Comparison of ENCODE assay signal across 8 cellular contexts in genomic region chr14:88824314-88825077, GRCh38. TPM values are rescaled to one million over a fixed set of nuclear protein-coding genes. Genes with fewer than 3 reads are reported as not detected.
DNase-seq lines count a peak whose midpoint lies in the region; ATAC-seq, FAIRE-seq and TF ChIP-seq lines count a peak whose summit lies in the region.

Gene TTC8, plus strand, starts transcription at chr14:88824651. Its CDS starts 57 bp downstream, at chr14:88824708.

- H3K9me3 ChIP-seq in astrocyte (ENCODE audit: insufficient read depth, low read depth, low read length) (no peaks in the 10 kb centered on the region), right cardiac atrium (ENCODE audit: control insufficient read depth, low read length) (no peaks in the 10 kb centered on the region), psoas muscle (no peaks in the 10 kb centered on the region)

- ATAC-seq in GM18502 (IDR thresholded peaks at IDR 0.05; ENCODE audit: poor library complexity, unreplicated experiment): peak; percentile 99
- ATAC-seq in HG02943 (IDR thresholded peaks at IDR 0.05; ENCODE audit: low read depth, unreplicated experiment): peak; percentile 99
- ATAC-seq in right cardiac atrium: peak; percentile 100
- peak; percentile 92 to 100 (median 99) for ATAC-seq in psoas muscle

- H3K27me3 ChIP-seq in astrocyte (ENCODE audit: insufficient read depth, low read length) (no peaks in the 10 kb centered on the region), right cardiac atrium (ENCODE audit: control insufficient read depth, insufficient read depth) (no peaks in the 10 kb centered on the region), psoas muscle (ENCODE audit: insufficient read depth in 3 of 3, low read length in 2 of 3) (no peaks in the 10 kb centered on the region)

- DNase-seq in NCI-H187 treated with DMSO at 0.1 percent for 48 hours (lab: John Stamatoyannopoulos, UW): peak; percentile 69
- peak; percentile 78 for DNase-seq in T-helper 2 cell treated with Interferon-gamma antibody and Interleukin-4, amounts not matched to agents 5 μg/mL and 100 μg/mL, for 36 hours (ENCODE audit: low spot score)
- peak; percentile 81 for DNase-seq in astrocyte (ENCODE audit: low read depth)
- DNase-seq in right cardiac atrium: peak; percentile 91 to 94 (median 94)
- peak; percentile 87 to 92 for DNase-seq in psoas muscle

- H3K4me1 ChIP-seq in astrocyte (ENCODE audit: insufficient read depth, low read length) (peaks cover 7% of the 10 kb centered on the region), right cardiac atrium (ENCODE audit: control insufficient read depth, insufficient read depth, low read length) (no peaks in the 10 kb centered on the region), psoas muscle (no peaks in the 10 kb centered on the region), urinary bladder (ENCODE audit: insufficient read depth) (no peaks in the 10 kb centered on the region)

- no peaks in the 10 kb centered on the region for H3K9me3 Mint-ChIP-seq in T-helper 2 cell treated with Interferon-gamma antibody and Interleukin-4, amounts not matched to agents 5 μg/mL and 100 μg/mL, for 36 hours
- no peaks in the 10 kb centered on the region for H3K9me3 Mint-ChIP-seq in astrocyte (ENCODE audit: unreplicated experiment)

- H3K4me3 ChIP-seq in astrocyte (ENCODE audit: insufficient read depth, low read depth, low read length) (peak within 1 kb of the TSS; percentile 75), right cardiac atrium (ENCODE audit: low read length) (peak within 1 kb of the TSS; percentile 44), psoas muscle (peak within 1 kb of the TSS; percentile 70), urinary bladder (ENCODE audit: low read depth, low read length) (peak within 1 kb of the TSS; percentile 71)

- peak within 1 kb of the TSS; percentile 88 for H3K9ac ChIP-seq in astrocyte (ENCODE audit: low read length)

- peak within 1 kb of the TSS; percentile 88 for H3K4me3 Mint-ChIP-seq in T-helper 2 cell treated with Interferon-gamma antibody and Interleukin-4, amounts not matched to agents 5 μg/mL and 100 μg/mL, for 36 hours
- H3K4me3 Mint-ChIP-seq in astrocyte (ENCODE audit: unreplicated experiment): peak within 1 kb of the TSS; percentile 89

- peaks cover 31% of the 10 kb centered on the region for H3K27me3 Mint-ChIP-seq in T-helper 2 cell treated with Interferon-gamma antibody and Interleukin-4, amounts not matched to agents 5 μg/mL and 100 μg/mL, for 36 hours (ENCODE audit: low read depth)
- H3K27me3 Mint-ChIP-seq in astrocyte (ENCODE audit: low read depth, unreplicated experiment): peaks cover 2% of the 10 kb centered on the region

- H2AFZ ChIP-seq in astrocyte (ENCODE audit: low read depth, low read length): peak within 1 kb of the TSS; percentile 97

- peak within 1 kb of the TSS; percentile 95 for H3K4me2 ChIP-seq in astrocyte (ENCODE audit: low read length)

- peaks cover 22% of the 10 kb centered on the region for H3K79me2 ChIP-seq in astrocyte (ENCODE audit: insufficient read depth, low read length)

- H3K4me1 Mint-ChIP-seq in T-helper 2 cell treated with Interferon-gamma antibody and Interleukin-4, amounts not matched to agents 5 μg/mL and 100 μg/mL, for 36 hours (ENCODE audit: low read depth): peaks cover 8% of the 10 kb centered on the region
- H3K4me1 Mint-ChIP-seq in astrocyte (ENCODE audit: low read depth, unreplicated experiment): peaks cover 5% of the 10 kb centered on the region

- H3K27ac ChIP-seq in astrocyte (ENCODE audit: low read depth, low read length) (peak within 1 kb of the TSS; percentile 91), right cardiac atrium (ENCODE audit: low read length) (peak within 1 kb of the TSS; percentile 74), psoas muscle (peak within 1 kb of the TSS; percentile 83), urinary bladder (ENCODE audit: low read depth) (peak within 1 kb of the TSS; percentile 78)

- under 1% methylated on average over 50 of the region's 50 CpGs for WGBS in right cardiac atrium
- 0 to 1% (median 1%) methylated on average over 50 of the region's 50 CpGs for WGBS in psoas muscle, 3 donors
- WGBS in urinary bladder: under 1% methylated on average over 50 of the region's 50 CpGs

- peak within 1 kb of the TSS; percentile 95 for H3K27ac Mint-ChIP-seq in T-helper 2 cell treated with Interferon-gamma antibody and Interleukin-4, amounts not matched to agents 5 μg/mL and 100 μg/mL, for 36 hours
- H3K27ac Mint-ChIP-seq in astrocyte (ENCODE audit: unreplicated experiment): peak within 1 kb of the TSS; percentile 97

- TF ChIP-seq CTCF in astrocyte (IDR thresholded peaks at IDR 0.05; ENCODE audit: insufficient read depth, low read depth, low read length) (no peak), psoas muscle (IDR thresholded peaks at IDR 0.05) (no peak)

- H3K36me3 ChIP-seq in astrocyte (ENCODE audit: insufficient read depth, low read length): no peaks in the 10 kb centered on the region
- no peaks in the 10 kb centered on the region for H3K36me3 ChIP-seq in psoas muscle (ENCODE audit: insufficient read depth in 1 of 2, low read depth in 1 of 2)
- no peaks in the 10 kb centered on the region for H3K36me3 ChIP-seq in urinary bladder (ENCODE audit: insufficient read depth)

- H4K20me1 ChIP-seq in astrocyte (ENCODE audit: insufficient read depth, low read length): no peaks in the 10 kb centered on the region

- intact Hi-C loops in right cardiac atrium (cut with DNase I) (no loop called here), psoas muscle (cut with DNase I) (no loop called here)

- no peak for FAIRE-seq in astrocyte (lab: Jason Lieb, UNC)

- no peaks in the 10 kb centered on the region for H3K36me3 Mint-ChIP-seq in T-helper 2 cell treated with Interferon-gamma antibody and Interleukin-4, amounts not matched to agents 5 μg/mL and 100 μg/mL, for 36 hours (ENCODE audit: low read depth)
- H3K36me3 Mint-ChIP-seq in astrocyte (ENCODE audit: low read depth, unreplicated experiment): no peaks in the 10 kb centered on the region

RNA-seq across cellular contexts. Expression of gene TTC8, which starts in this region (rescaled TPM):
- total RNA-seq in astrocyte (23.7 and 26.6 TPM in 2 replicates), right cardiac atrium (10 to 100 TPM in 3 of 4 donors, 1 to 10 TPM in 1; 7.8 to 12.9 (median 11.6) TPM), psoas muscle (1 to 10 TPM; 2.2 to 3.5 (median 3.1) TPM), urinary bladder (35.8 TPM)
- polyA plus RNA-seq in right cardiac atrium (7.4 TPM), psoas muscle (1 to 10 TPM; 1.6 to 4.7 (median 2.0) TPM), urinary bladder (23.2 TPM)

Comparison
In these comparisons a context has a peak if more than half of its experiments do, and no peak if none do; other contexts are left out.
1. Peak in every context shown above with its lines: DNase-seq, ATAC-seq, H3K4me3 ChIP-seq and H3K27ac ChIP-seq.